ENCODE assay signal across 19 cellular contexts in genomic region chr1:180201451-180202200, GRCh38. TPM values are rescaled to one million over a fixed set of nuclear protein-coding genes. Genes with fewer than 3 reads are reported as not detected.
DNase-seq lines count a peak whose midpoint lies in the region; ATAC-seq, FAIRE-seq and TF ChIP-seq lines count a peak whose summit lies in the region.
"Had no signal": no experiment of that assay in that cellular context is flagged by ENCODE, and none has a peak within 500 bp of the region (broad histone marks: within the 10 kb centered on the region; RNA-seq: fewer than 3 reads in every experiment).

No MANE protein-coding gene starts in this region.

- H2AFZ ChIP-seq in H1 (ENCODE audit: low read length), result no peak overlapping the region
- no peak overlapping the region for H2AFZ ChIP-seq in osteoblast (ENCODE audit: low read length)
- H2AFZ ChIP-seq in GM23248, result no peak overlapping the region

- no peak overlapping the region for H3K18ac ChIP-seq in H1 (ENCODE audit: extremely low read depth, low read length)

- H2BK15ac ChIP-seq in H1 (ENCODE audit: low read length), result no peak overlapping the region

- no peak overlapping the region for H3K23ac ChIP-seq in H1 (ENCODE audit: insufficient read length)

- TF ChIP-seq EP300 in H1 (IDR thresholded peaks at IDR 0.05; ENCODE audit: borderline replicate concordance in 1 of 2, low read depth in 2 of 2, low read length in 2 of 2), result no peak

- no peak overlapping the region for H3K4me2 ChIP-seq in H1 (ENCODE audit: insufficient read depth in 1 of 2, low read depth in 2 of 2, low read length in 2 of 2)
- no peak overlapping the region for H3K4me2 ChIP-seq in osteoblast (ENCODE audit: insufficient read depth, low read length)
- H3K4me2 ChIP-seq in GM23248 (ENCODE audit: unreplicated experiment), result no peak overlapping the region
- H3K4me2 ChIP-seq: BLaER1 treated with 17β-estradiol and CSF1 and Interleukin-3, amounts not matched to agents 10 nM and 100 nM had no signal

- no peaks in the 10 kb centered on the region for H3K27me3 Mint-ChIP-seq in T-helper 17 cell
- no peaks in the 10 kb centered on the region for H3K27me3 Mint-ChIP-seq in stimulated activated naive B cell treated with anti-CD40 and anti-IgM and Interleukin-4, amounts not matched to agents 10 μg/mL and 1 μg/mL and 100 μg/mL, for 72 hours
- H3K27me3 Mint-ChIP-seq: CD4-positive, alpha-beta T cell had no signal

- no peak overlapping the region for H2BK12ac ChIP-seq in H1 (ENCODE audit: low read depth, low read length)

- no peak overlapping the region for H4K91ac ChIP-seq in H1 (replicated peaks; ENCODE audit: insufficient read length, low read length)

- no peak overlapping the region for H2BK20ac ChIP-seq in H1 (ENCODE audit: low read length)

- H3K4me3 ChIP-seq in H1 (ENCODE audit: extremely low read depth in 1 of 4, insufficient read depth in 2 of 4, low read depth in 3 of 4, low read length in 4 of 4) (no peak overlapping the region), osteoblast (ENCODE audit: insufficient read depth, low read length) (no peak overlapping the region), GM23248 (no peak overlapping the region)
- H3K4me3 ChIP-seq: BLaER1 treated with 17β-estradiol and CSF1 and Interleukin-3, amounts not matched to agents 10 nM and 100 nM; GM12878; K562 had no signal

- TF ChIP-seq RAD21 in H1 (IDR thresholded peaks at IDR 0.05 in 1 of 2, conservative IDR thresholded peaks at IDR 0.05 in 1 of 2; ENCODE audit: low read depth in 2 of 2, low read length in 2 of 2), result no peak

- H3K36me3 ChIP-seq in H1 (ENCODE audit: control insufficient read depth in 2 of 4, insufficient read depth in 4 of 4, low read length in 3 of 4), result peaks cover 0 to 1% (median under 1%) of the 10 kb centered on the region in 4 experiments; a peak in 2 of 8 replicates
- peaks cover 24% of the 10 kb centered on the region for H3K36me3 ChIP-seq in osteoblast (ENCODE audit: insufficient read depth, low read length)
- H3K36me3 ChIP-seq in GM23248 (ENCODE audit: low read depth), result no peaks in the 10 kb centered on the region; the same call in 1 of the 2 replicates

- no peaks in the 10 kb centered on the region for H3K36me3 Mint-ChIP-seq in T-helper 17 cell (ENCODE audit: low read depth)
- peaks cover 25 to 36% of the 10 kb centered on the region in 2 donors for H3K36me3 Mint-ChIP-seq in stimulated activated naive B cell treated with anti-CD40 and anti-IgM and Interleukin-4, amounts not matched to agents 10 μg/mL and 1 μg/mL and 100 μg/mL, for 72 hours

- no peak for TF ChIP-seq POLR2A in H1 (IDR thresholded peaks at IDR 0.05; ENCODE audit: control extremely low read depth in 1 of 2, low read depth in 2 of 2, low read length in 2 of 2)

- no peak overlapping the region for H2BK5ac ChIP-seq in H1 (ENCODE audit: low read depth, low read length)

- no peaks in the 10 kb centered on the region for H3K4me1 ChIP-seq in H1 (replicated peaks in 1 of 4; ENCODE audit: control insufficient read depth in 3 of 4, insufficient read depth in 4 of 4, low read length in 3 of 4)
- no peaks in the 10 kb centered on the region for H3K4me1 ChIP-seq in osteoblast (ENCODE audit: insufficient read depth, low read length)
- H3K4me1 ChIP-seq in foreskin keratinocyte, result no peaks in the 10 kb centered on the region
- H3K4me1 ChIP-seq in GM23248 (ENCODE audit: insufficient read depth), result no peaks in the 10 kb centered on the region

- H3K23me2 ChIP-seq in H1 (ENCODE audit: low read depth, low read length), result no peaks in the 10 kb centered on the region

- TF ChIP-seq CTCF in H1 (IDR thresholded peaks at IDR 0.05; ENCODE audit: control extremely low read depth in 1 of 3, insufficient read depth in 1 of 3, low read depth in 1 of 3, low read length in 3 of 3), result no peak
- TF ChIP-seq CTCF in osteoblast (IDR thresholded peaks at IDR 0.05; ENCODE audit: extremely low read depth, low read depth, low read length), result no peak
- no peak for TF ChIP-seq CTCF in foreskin keratinocyte (conservative IDR thresholded peaks at IDR 0.05)

- H3F3A ChIP-seq in GM23248 (ENCODE audit: insufficient read depth), result no peaks in the 10 kb centered on the region

- no peaks in the 10 kb centered on the region for H3K4me1 Mint-ChIP-seq in T-helper 17 cell
- no peaks in the 10 kb centered on the region for H3K4me1 Mint-ChIP-seq in stimulated activated naive B cell treated with anti-CD40 and anti-IgM and Interleukin-4, amounts not matched to agents 10 μg/mL and 1 μg/mL and 100 μg/mL, for 72 hours

- H4K20me1 ChIP-seq in H1 (replicated peaks in 1 of 2; ENCODE audit: control insufficient read depth in 1 of 2, insufficient read depth in 2 of 2, low read length in 2 of 2) (peaks cover 4 to 5% of the 10 kb centered on the region in 2 experiments), osteoblast (ENCODE audit: insufficient read depth, low read length) (peaks cover 25% of the 10 kb centered on the region), GM23248 (ENCODE audit: insufficient read depth) (no peaks in the 10 kb centered on the region)

- H3K79me2 ChIP-seq in H1 (ENCODE audit: control insufficient read depth in 1 of 2, insufficient read depth in 2 of 2, low read length in 2 of 2) (no peaks in the 10 kb centered on the region), osteoblast (ENCODE audit: insufficient read depth, low read length) (no peaks in the 10 kb centered on the region), GM23248 (ENCODE audit: insufficient read depth) (no peaks in the 10 kb centered on the region)

- no peak overlapping the region for H2AK5ac ChIP-seq in H1 (ENCODE audit: low read depth, low read length)

- in situ Hi-C loops in GM23248 (cut with MboI), result no loop called here

- H3K4me3 Mint-ChIP-seq in T-helper 17 cell, result no peak overlapping the region
- H3K4me3 Mint-ChIP-seq in stimulated activated naive B cell treated with anti-CD40 and anti-IgM and Interleukin-4, amounts not matched to agents 10 μg/mL and 1 μg/mL and 100 μg/mL, for 72 hours, result no peak overlapping the region
- H3K4me3 Mint-ChIP-seq: CD4-positive, alpha-beta T cell; HFFc6 had no signal

- no peaks in the 10 kb centered on the region for H3K9me3 Mint-ChIP-seq in stimulated activated naive B cell treated with anti-CD40 and anti-IgM and Interleukin-4, amounts not matched to agents 10 μg/mL and 1 μg/mL and 100 μg/mL, for 72 hours
- H3K9me3 Mint-ChIP-seq: CD4-positive, alpha-beta T cell; HFFc6 had no signal

- CTCF ChIA-PET in H1 (lab: Charles Lee; ENCODE audit: partially characterized antibody), result interaction anchor here (0.9 to 14.4 kb wide), 12 partner anchors 9 to 495 kb away, joined by 3 to 160 read pairs (median 4); no protein-coding TSS in a partner anchor

- no peaks in the 10 kb centered on the region for H3K79me1 ChIP-seq in H1 (ENCODE audit: low read depth, low read length)

- no peak overlapping the region for H3K56ac ChIP-seq in H1 (replicated peaks; ENCODE audit: insufficient read length, low read depth, low read length)

- no peak overlapping the region for H3K14ac ChIP-seq in H1 (ENCODE audit: insufficient read length)

- H3K9ac ChIP-seq in H1 (replicated peaks in 1 of 4; ENCODE audit: extremely low read depth in 1 of 4, low read depth in 3 of 4, low read length in 3 of 4) (no peak overlapping the region), GM23248 (no peak overlapping the region)
- H3K9ac ChIP-seq: BLaER1 treated with 17β-estradiol and CSF1 and Interleukin-3, amounts not matched to agents 10 nM and 100 nM had no signal

- H4K5ac ChIP-seq in H1 (ENCODE audit: insufficient read length, low read depth, low read length), result no peak overlapping the region

- DNase-seq in T-helper 17 cell, result no peak
- no peak for DNase-seq in H1 (ENCODE audit: low read depth in 1 of 2, low spot score in 2 of 2)
- DNase-seq in osteoblast (ENCODE audit: insufficient read length, low spot score, missing footprints), result peak; percentile 77
- no peak for DNase-seq in stimulated activated naive B cell treated with anti-CD40 and anti-IgM and Interleukin-4, amounts not matched to agents 10 μg/mL and 1 μg/mL and 100 μg/mL, for 72 hours
- no peak for DNase-seq in foreskin keratinocyte
- DNase-seq in DMS 273 (lab: John Stamatoyannopoulos, UW; ENCODE audit: unreplicated experiment), result no peak
- no peak for DNase-seq in GM23248
- DNase-seq: ACHN; Calu3; CD4-positive, alpha-beta T cell; DMS79; HCEC 1CT; HFFc6 had no signal

- FAIRE-seq in H1 (lab: Jason Lieb, UNC), result no peak
- FAIRE-seq: GM12878, GM18507, HTR-8/SVneo had no signal

- H3K9me2 ChIP-seq in GM23248 (ENCODE audit: insufficient read depth), result no peaks in the 10 kb centered on the region

- POLR2A ChIA-PET in H1 (lab: Charles Lee; ENCODE audit: partially characterized antibody), result interaction anchor here (1.0 to 2.3 kb wide), 5 partner anchors 9 to 34 kb away, joined by 3 to 6 read pairs (median 4); no protein-coding TSS in a partner anchor

- peak overlapping the region; percentile 38; the same call in 1 of the 2 replicates for H4K8ac ChIP-seq in H1 (ENCODE audit: extremely low read depth, insufficient read depth, low read length)

- no peaks in the 10 kb centered on the region for H3K9me3 ChIP-seq in T-helper 17 cell (ENCODE audit: control insufficient read depth, low read length, poor library complexity, severe bottlenecking)
- H3K9me3 ChIP-seq in H1 (ENCODE audit: insufficient read depth in 2 of 2, low read depth in 1 of 2, low read length in 1 of 2), result no peaks in the 10 kb centered on the region
- H3K9me3 ChIP-seq in osteoblast (ENCODE audit: low read depth, low read length), result no peaks in the 10 kb centered on the region
- H3K9me3 ChIP-seq in GM23248 (ENCODE audit: low read depth), result no peaks in the 10 kb centered on the region
- H3K9me3 ChIP-seq: BLaER1 treated with 17β-estradiol and CSF1 and Interleukin-3, amounts not matched to agents 10 nM and 100 nM had no signal

- ATAC-seq in T-helper 17 cell (no peak), foreskin keratinocyte (no peak)
- ATAC-seq in stimulated activated naive B cell treated with anti-CD40 and anti-IgM and Interleukin-4, amounts not matched to agents 10 μg/mL and 1 μg/mL and 100 μg/mL, for 72 hours (replicated peaks), result peak in 1 of 2 donors; percentile 28
- ATAC-seq: GM12878, K562 had no signal

- H2BK120ac ChIP-seq in H1 (replicated peaks; ENCODE audit: low read depth, low read length), result no peak overlapping the region

- H3K27me3 ChIP-seq in H1 (replicated peaks in 1 of 4; ENCODE audit: control insufficient read depth in 3 of 4, extremely low read depth in 1 of 4, insufficient read depth in 3 of 4, low read length in 3 of 4) (no peaks in the 10 kb centered on the region), osteoblast (ENCODE audit: insufficient read depth, low read length) (no peaks in the 10 kb centered on the region), foreskin keratinocyte (no peaks in the 10 kb centered on the region), GM23248 (replicated peaks; ENCODE audit: insufficient read depth) (no peaks in the 10 kb centered on the region)
- H3K27me3 ChIP-seq: BLaER1 treated with 17β-estradiol and CSF1 and Interleukin-3, amounts not matched to agents 10 nM and 100 nM had no signal

- WGBS in H1 (ENCODE audit: extremely low coverage in 1 of 2, insufficient coverage in 1 of 2, insufficient read length in 1 of 2, insufficient replicate concordance in 2 of 2, low coverage in 1 of 2, low lambda C conversion rate in 2 of 2, missing lambda C conversion rate in 1 of 2), 2 experiments, result 85% methylated on average over 7 of the region's 7 CpGs; no CpG with 5 or more reads in 1 of the 2 experiments
- WGBS in GM23248 (ENCODE audit: low coverage in 1 of 2, low lambda C conversion rate in 2 of 2, missing lambda C conversion rate in 2 of 2), 2 experiments, result 84 to 87% methylated on average over 7 of the region's 7 CpGs

- H3K4ac ChIP-seq in H1 (replicated peaks; ENCODE audit: insufficient read length, low read depth, low read length), result no peak overlapping the region

- H3K27ac ChIP-seq in H1 (ENCODE audit: low read depth, low read length) (no peak overlapping the region), osteoblast (ENCODE audit: low read depth, low read length) (no peak overlapping the region), foreskin keratinocyte (no peak overlapping the region), GM23248 (no peak overlapping the region)
- H3K27ac ChIP-seq: BLaER1 treated with 17β-estradiol and CSF1 and Interleukin-3, amounts not matched to agents 10 nM and 100 nM had no signal

- H3K27ac Mint-ChIP-seq in T-helper 17 cell, result peak overlapping the region; percentile 14
- peak overlapping the region; percentile 9 for H3K27ac Mint-ChIP-seq in stimulated activated naive B cell treated with anti-CD40 and anti-IgM and Interleukin-4, amounts not matched to agents 10 μg/mL and 1 μg/mL and 100 μg/mL, for 72 hours
- H3K27ac Mint-ChIP-seq: CD4-positive, alpha-beta T cell; HFFc6 had no signal

RNA-seq across cellular contexts. Expression of gene LHX4, which starts 28.4 kb away (rescaled TPM):
- not detected for total RNA-seq in T-helper 17 cell
- 4.9 and 5.7 TPM in 2 replicates for total RNA-seq in H1 (2021; fragmentation: NEBNext Ultra II Directional; extraction: Animal tissue kit (Norgen Biotek cat#: 25700))
- 0.80 and 0.85 TPM in 2 replicates for polyA plus RNA-seq in H1 (2011; rRNA removed)
- polyA plus RNA-seq in H1 (2011; cell fraction: cytosol; rRNA removed), result 1.6 TPM
- 3.3 TPM for polyA plus RNA-seq in H1 (2011; cell fraction: nucleus; rRNA removed)
- polyA plus RNA-seq in H1 (2012, experiment 1 of 2), result 1.7 to 3.9 TPM (median 2.8 TPM) in 4 replicates
- 1.1 TPM for polyA plus RNA-seq in H1 (2012, experiment 2 of 2)
- 1.1 TPM for polyA plus RNA-seq in H1 (2013, experiment 1 of 2)
- 0.96 TPM for polyA plus RNA-seq in H1 (2013, experiment 2 of 2)
- polyA minus RNA-seq in H1 (2011; rRNA and poly(A)+ RNA removed), result 2.1 and 3.0 TPM in 2 replicates
- 2.3 TPM for polyA minus RNA-seq in H1 (2011; cell fraction: cytosol; rRNA and poly(A)+ RNA removed)
- 3.0 TPM for polyA minus RNA-seq in H1 (2011; cell fraction: nucleus; rRNA and poly(A)+ RNA removed)
- not detected in 2 replicates for total RNA-seq in osteoblast
- total RNA-seq in foreskin keratinocyte, result not detected in 2 replicates
- polyA plus RNA-seq in foreskin keratinocyte, result not detected in 2 replicates
- total RNA-seq in GM23248 (2014; rRNA removed; shearing (Covaris generic)), result not detected in 2 replicates
- polyA plus RNA-seq in GM23248 (2016; fragmentation: Nextera tagmentation; extraction: Ambion mirVana), result 0.28 and 0.30 TPM in 2 replicates
- total RNA-seq: G401, GM12878 had no signal

RNA-seq across cellular contexts. Expression of gene QSOX1, which starts 47.0 kb away (rescaled TPM):
- total RNA-seq in T-helper 17 cell (10 to 100 TPM; 22.0 to 25.0 TPM), osteoblast (270 and 373 TPM in 2 replicates), foreskin keratinocyte (92.7 and 93.7 TPM in 2 replicates)
- 120 and 123 TPM in 2 replicates for total RNA-seq in H1 (2021; fragmentation: NEBNext Ultra II Directional; extraction: Animal tissue kit (Norgen Biotek cat#: 25700))
- polyA plus RNA-seq in H1 (2011; rRNA removed) (97.7 and 138 TPM in 2 replicates), foreskin keratinocyte (103 and 107 TPM in 2 replicates), GM23248 (2016; fragmentation: Nextera tagmentation; extraction: Ambion mirVana) (270 and 274 TPM in 2 replicates)
- 101 TPM for polyA plus RNA-seq in H1 (2011; cell fraction: cytosol; rRNA removed)
- polyA plus RNA-seq in H1 (2011; cell fraction: nucleus; rRNA removed), result 141 TPM
- 63.7 to 113 TPM (median 105 TPM) in 4 replicates for polyA plus RNA-seq in H1 (2012, experiment 1 of 2)
- polyA plus RNA-seq in H1 (2012, experiment 2 of 2), result 94.8 TPM
- 126 TPM for polyA plus RNA-seq in H1 (2013, experiment 1 of 2)
- 114 TPM for polyA plus RNA-seq in H1 (2013, experiment 2 of 2)
- polyA minus RNA-seq in H1 (2011; rRNA and poly(A)+ RNA removed), result 49.7 and 53.7 TPM in 2 replicates
- polyA minus RNA-seq in H1 (2011; cell fraction: cytosol; rRNA and poly(A)+ RNA removed), result 40.4 TPM
- polyA minus RNA-seq in H1 (2011; cell fraction: nucleus; rRNA and poly(A)+ RNA removed), result 28.9 TPM
- total RNA-seq in GM23248 (2014; rRNA removed; shearing (Covaris generic)), result 519 and 540 TPM in 2 replicates
